Comparison of ENCODE assay signal across 12 cellular contexts in the genomic region with DNA sequence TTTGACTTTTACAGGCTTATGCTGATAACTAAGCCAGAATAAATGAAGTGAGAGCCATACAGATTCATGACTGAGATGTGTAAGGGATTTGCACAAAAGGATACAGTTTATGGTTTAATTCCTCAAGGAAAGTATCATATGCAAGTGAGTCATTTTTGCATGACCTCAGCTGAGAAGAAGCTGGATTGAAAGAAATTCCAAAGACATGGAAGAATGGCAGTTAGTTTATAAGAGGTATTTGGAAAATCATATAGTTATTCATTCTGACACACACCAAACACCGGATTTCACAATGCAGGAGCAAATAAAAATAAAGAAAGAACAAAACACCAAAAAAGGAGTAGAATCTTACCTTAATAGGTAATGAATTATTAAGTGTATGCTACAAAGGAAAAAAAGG.
DNase-seq lines count a peak whose midpoint lies in the region; ATAC-seq, FAIRE-seq and TF ChIP-seq lines count a peak whose summit lies in the region.
"Had no signal": no experiment of that assay in that cellular context is flagged by ENCODE, and none has a peak within 500 bp of the region (broad histone marks: within the 10 kb centered on the region; RNA-seq: fewer than 3 reads in every experiment).

No MANE protein-coding gene starts in this region.

- no peak for TF ChIP-seq CTCF in brain microvascular endothelial cell (IDR thresholded peaks at IDR 0.05; ENCODE audit: low read depth, low read length, missing control alignments)
- TF ChIP-seq CTCF in keratinocyte (optimal IDR thresholded peaks at IDR 0.05 in 1 of 3, IDR thresholded peaks at IDR 0.05 in 1 of 3, conservative IDR thresholded peaks at IDR 0.05 in 1 of 3; ENCODE audit: extremely low read depth in 1 of 3, insufficient read depth in 2 of 3, low read length in 3 of 3), result no peak
- no peak for TF ChIP-seq CTCF in right lobe of liver (IDR thresholded peaks at IDR 0.05)
- TF ChIP-seq CTCF in dorsolateral prefrontal cortex (IDR thresholded peaks at IDR 0.05 in 54 of 56, conservative IDR thresholded peaks at IDR 0.05 in 2 of 56; ENCODE audit: low read depth in 1 of 56, partially characterized antibody in 56 of 56), result no peak

- H3K4me3 ChIP-seq in brain microvascular endothelial cell (ENCODE audit: low read depth, low read length), result no peak overlapping the region
- H3K4me3 ChIP-seq in keratinocyte (ENCODE audit: control insufficient read depth in 2 of 3, extremely low read depth in 1 of 3, insufficient read depth in 2 of 3, low read depth in 1 of 3, low read length in 3 of 3), result peak overlapping the region in 1 of 3 experiments; percentile 30
- H3K4me3 ChIP-seq in right lobe of liver, result no peak overlapping the region
- no peak overlapping the region for H3K4me3 ChIP-seq in dorsolateral prefrontal cortex
- H3K4me3 ChIP-seq: transverse colon had no signal

- H3K4me1 ChIP-seq in keratinocyte (ENCODE audit: control insufficient read depth, extremely low read depth, insufficient read depth, low read length), result peaks cover 38% of the 10 kb centered on the region
- no peaks in the 10 kb centered on the region for H3K4me1 ChIP-seq in right lobe of liver
- H3K4me1 ChIP-seq: transverse colon had no signal

- in situ Hi-C loops in ACHN (cut with HindIII; ENCODE audit: low pct_ligation_motif_present, low pct_unique_long_range_greater_than_20kb, low sequenced_read_pairs) (no loop called here), brain microvascular endothelial cell (cut with HindIII; ENCODE audit: low pct_ligation_motif_present, low sequenced_read_pairs) (no loop called here)

- FAIRE-seq in HTR-8/SVneo (lab: Jason Lieb, UNC) (no peak), keratinocyte (lab: Jason Lieb, UNC) (peak; percentile 98)
- FAIRE-seq: GM18507 had no signal

- no peaks in the 10 kb centered on the region for H4K20me1 ChIP-seq in keratinocyte (ENCODE audit: control insufficient read depth, extremely low read depth, insufficient read depth, low read length)

- WGBS in right lobe of liver (ENCODE audit: insufficient coverage, low coverage, low lambda C conversion rate, missing lambda C conversion rate), result 67% methylated on average over 1 of the region's 1 CpG

- H3K4me2 ChIP-seq in keratinocyte (ENCODE audit: control insufficient read depth, extremely low read depth, insufficient read depth, low read depth, low read length), result peak overlapping the region; percentile 28

- H3K36me3 ChIP-seq in brain microvascular endothelial cell (replicated peaks), result no peaks in the 10 kb centered on the region
- no peaks in the 10 kb centered on the region for H3K36me3 ChIP-seq in keratinocyte (ENCODE audit: control insufficient read depth in 2 of 2, extremely low read depth in 1 of 2, insufficient read depth in 2 of 2, low read length in 2 of 2)
- H3K36me3 ChIP-seq in right lobe of liver, result no peaks in the 10 kb centered on the region
- H3K36me3 ChIP-seq: transverse colon had no signal

- peak; percentile 82 for DNase-seq in ACHN
- DNase-seq in HTR-8/SVneo (ENCODE audit: insufficient read length, low spot score), result peak; percentile 64
- DNase-seq in brain microvascular endothelial cell, result peak; percentile 60
- DNase-seq in keratinocyte (ENCODE audit: low read depth, low spot score), result peak; percentile 60
- no peak for DNase-seq in activated CD8-positive, alpha-beta memory T cell treated with anti-CD3 and anti-CD28 coated beads for 24 hours
- DNase-seq in right lobe of liver, result no peak
- no peak for DNase-seq in dorsolateral prefrontal cortex
- DNase-seq: effector CD4-positive, alpha-beta T cell; NCI-H2171 treated with DMSO at 0.1 percent for 48 hours; transverse colon had no signal

- H3K9me1 ChIP-seq in keratinocyte (ENCODE audit: control insufficient read depth, extremely low read depth, insufficient read depth, low read length), result no peaks in the 10 kb centered on the region

- no peak for ATAC-seq in right lobe of liver
- ATAC-seq in HG02623 (IDR thresholded peaks at IDR 0.05; ENCODE audit: unreplicated experiment), result no peak

- dilution Hi-C loops in keratinocyte (cut with MboI; ENCODE audit: extremely low pct_ligation_motif_present, low sequenced_read_pairs), result no loop called here

- H3K27me3 ChIP-seq in brain microvascular endothelial cell (replicated peaks) (no peaks in the 10 kb centered on the region), keratinocyte (ENCODE audit: control insufficient read depth, extremely low read depth, insufficient read depth, low read length) (no peaks in the 10 kb centered on the region), right lobe of liver (no peaks in the 10 kb centered on the region), dorsolateral prefrontal cortex (peaks cover 0 to 9% (median 0%) of the 10 kb centered on the region in 45 donors)
- H3K27me3 ChIP-seq: transverse colon had no signal

- intact Hi-C loops in right lobe of liver (cut with DNase I) (no loop called here), dorsolateral prefrontal cortex (cut with DNase I) (no loop called here)

- H3K9me3 ChIP-seq in keratinocyte (ENCODE audit: control insufficient read depth, low read depth, low read length), result no peaks in the 10 kb centered on the region
- no peaks in the 10 kb centered on the region for H3K9me3 ChIP-seq in right lobe of liver
- H3K9me3 ChIP-seq: transverse colon had no signal

- no peak overlapping the region for H3K9ac ChIP-seq in keratinocyte (ENCODE audit: control insufficient read depth, extremely low read depth, insufficient read depth, low read length)

- H2AFZ ChIP-seq in keratinocyte (ENCODE audit: control insufficient read depth, low read length), result no peak overlapping the region

- no peak for TF ChIP-seq POLR2A in right lobe of liver (IDR thresholded peaks at IDR 0.05)

- H3K27ac ChIP-seq in brain microvascular endothelial cell (peak overlapping the region; percentile 14), keratinocyte (ENCODE audit: control insufficient read depth, insufficient read depth, low read length) (peak overlapping the region; percentile 53), right lobe of liver (no peak overlapping the region), dorsolateral prefrontal cortex (no peak overlapping the region)
- H3K27ac ChIP-seq: transverse colon had no signal

- H3K79me2 ChIP-seq in keratinocyte (ENCODE audit: control insufficient read depth, insufficient read depth, low read length), result no peaks in the 10 kb centered on the region

Comparison
In these comparisons a context has a peak if more than half of its experiments do, and no peak if none do; other contexts are left out.
1. DNase-seq: peak in ACHN (single experiment), HTR-8/SVneo (single experiment), brain microvascular endothelial cell (single experiment) and keratinocyte (single experiment); none in activated CD8-positive, alpha-beta memory T cell treated with anti-CD3 and anti-CD28 coated beads for 24 hours (single experiment), right lobe of liver (0 of 3) and dorsolateral prefrontal cortex (0 of 10).
2. H3K27ac ChIP-seq: peak in brain microvascular endothelial cell (single experiment) and keratinocyte (single experiment); none in right lobe of liver (0 of 3) and dorsolateral prefrontal cortex (0 of 59).